Comparison of ENCODE assay signal across 24 cellular contexts in genomic region chr2:72090781-72091482, GRCh38. TPM values are rescaled to one million over a fixed set of nuclear protein-coding genes. Genes with fewer than 3 reads are reported as not detected.
"Had no signal": no experiment of that assay in that cellular context is flagged by ENCODE, and none has a peak within 500 bp of the region (broad histone marks: within the 10 kb centered on the region; RNA-seq: fewer than 3 reads in every experiment).

No MANE protein-coding gene starts in this region.

- H3K36me3 Mint-ChIP-seq: naive B cell had no signal

- ATAC-seq: gastroesophageal sphincter, left cardiac atrium, left ventricle myocardium superior, pancreas, upper lobe of right lung had no signal

- H3K9me3 ChIP-seq: gastroesophageal sphincter, pancreas, prostate gland, sigmoid colon, suprapubic skin, tibial artery, upper lobe of right lung, vagina had no signal

- H3K4me1 ChIP-seq: gastroesophageal sphincter, pancreas, prostate gland, sigmoid colon, suprapubic skin, tibial artery, upper lobe of right lung, vagina had no signal

- H3K27me3 Mint-ChIP-seq: naive B cell had no signal

- H3K36me3 ChIP-seq: gastroesophageal sphincter, pancreas, prostate gland, sigmoid colon, suprapubic skin, tibial artery, upper lobe of right lung, vagina had no signal

- H3K4me3 Mint-ChIP-seq: naive B cell, nephron had no signal

- H3K4me3 ChIP-seq: coronary artery, gastroesophageal sphincter, lung, pancreas, prostate gland, sigmoid colon, suprapubic skin, tibial artery, upper lobe of right lung, vagina had no signal

- H3K4me1 Mint-ChIP-seq: nephron had no signal

- DNase-seq: effector CD8-positive, alpha-beta T cell; foreskin fibroblast; glutamatergic neuron; left cardiac atrium; left ventricle myocardium superior; mesenchymal stem cell; midbrain; naive B cell; occipital lobe; pancreas; sigmoid colon; small intestine; stimulated activated CD4-positive, alpha-beta T cell treated with anti-CD3 and anti-CD28 coated beads, Interleukin-2, amount 100 ng/mL, for 48 hours; stimulated activated naive CD4-positive, alpha-beta T cell treated with Interleukin-2 at 50 U/mL for 16 hours; tibial artery; upper lobe of right lung had no signal

- H3K27ac Mint-ChIP-seq: nephron had no signal

- H3K27me3 ChIP-seq: pancreas, sigmoid colon, suprapubic skin, upper lobe of right lung, vagina had no signal

- H3K27ac ChIP-seq: coronary artery, gastroesophageal sphincter, pancreas, prostate gland, sigmoid colon, suprapubic skin, tibial artery, upper lobe of right lung, vagina had no signal

- H3K9me3 Mint-ChIP-seq: nephron had no signal

RNA-seq across cellular contexts. Expression of gene CYP26B1, which starts 56.7 kb away (rescaled TPM):
- total RNA-seq: dermis microvascular lymphatic vessel endothelial cell had no signal
